In genomic region chr3:53859178-53859577, GRCh38 we compare ENCODE assay signal across 3 cellular contexts.
TF ChIP-seq lines count a peak whose summit lies in the region.

No MANE protein-coding gene starts in this region.

TF ChIP-seq in liver, 16 proteins besides CTCF, POLR2A, EP300 and RAD21:
- TF ChIP-seq FOXA1 (IDR thresholded peaks at IDR 0.05), result no peak
- TF ChIP-seq YY1 (IDR thresholded peaks at IDR 0.05), result peak; percentile 36
- no peak for TF ChIP-seq HNF4G (IDR thresholded peaks at IDR 0.05)
- TF ChIP-seq NR2F2 (IDR thresholded peaks at IDR 0.05), result no peak
- TF ChIP-seq TAF1 (conservative IDR thresholded peaks at IDR 0.05), result no peak
- peak; percentile 37 for TF ChIP-seq ZBTB33 (IDR thresholded peaks at IDR 0.05)
- peak; percentile 19 for TF ChIP-seq MAX (IDR thresholded peaks at IDR 0.05)
- TF ChIP-seq REST (IDR thresholded peaks at IDR 0.05), result no peak
- no peak for TF ChIP-seq GABPA (IDR thresholded peaks at IDR 0.05 in 1 of 2, conservative IDR thresholded peaks at IDR 0.05 in 1 of 2)
- TF ChIP-seq ATF3 (IDR thresholded peaks at IDR 0.05), result no peak
- peak in 1 of 2 donors; percentile 51 for TF ChIP-seq EGR1 (IDR thresholded peaks at IDR 0.05; ENCODE audit: low read depth in 2 of 2)
- TF ChIP-seq JUND (IDR thresholded peaks at IDR 0.05), result no peak
- TF ChIP-seq SP1 (IDR thresholded peaks at IDR 0.05), result peak; percentile 66
- peak; percentile 49 for TF ChIP-seq FOXA2 (IDR thresholded peaks at IDR 0.05)
- peak; percentile 45 to 67 for TF ChIP-seq RXRA (IDR thresholded peaks at IDR 0.05)
- TF ChIP-seq HNF4A (conservative IDR thresholded peaks at IDR 0.05), result peak; percentile 61 to 62

TF ChIP-seq in HepG2, 621 proteins besides CTCF, POLR2A, EP300 and RAD21 (continues in another document):
- TF ChIP-seq ZFP90 (CRISPR knock-in tag; IDR thresholded peaks at IDR 0.05; ENCODE audit: borderline replicate concordance) (no peak), PHF8 (CRISPR knock-in tag; IDR thresholded peaks at IDR 0.05) (no peak), SMAD3 (CRISPR knock-in tag; IDR thresholded peaks at IDR 0.05) (no peak), FOXA3 (CRISPR knock-in tag; IDR thresholded peaks at IDR 0.05) (no peak), ZNF557 (CRISPR knock-in tag; IDR thresholded peaks at IDR 0.05) (no peak), ZBTB44 (CRISPR knock-in tag; IDR thresholded peaks at IDR 0.05) (no peak), ZBTB3 (CRISPR knock-in tag; IDR thresholded peaks at IDR 0.05; ENCODE audit: borderline replicate concordance, low read depth) (no peak), ZBTB40 (IDR thresholded peaks at IDR 0.05) (no peak), ZBTB40 (CRISPR knock-in tag; IDR thresholded peaks at IDR 0.05) (no peak), SAFB2 (CRISPR knock-in tag; IDR thresholded peaks at IDR 0.05; ENCODE audit: borderline replicate concordance, low read depth) (no peak), HMGA1 (CRISPR knock-in tag; conservative IDR thresholded peaks at IDR 0.05) (no peak)

TF ChIP-seq in GM12878, 131 proteins besides CTCF, POLR2A, EP300 and RAD21:
- no peak for TF ChIP-seq ZNF592 (IDR thresholded peaks at IDR 0.05)
- TF ChIP-seq GABPA (IDR thresholded peaks at IDR 0.05; ENCODE audit: low read depth), result no peak
- no peak for TF ChIP-seq NR2C2 (IDR thresholded peaks at IDR 0.05; ENCODE audit: borderline replicate concordance, control insufficient read depth, insufficient read length, low read depth)
- TF ChIP-seq NFYA (IDR thresholded peaks at IDR 0.05; ENCODE audit: borderline replicate concordance, low read depth, low read length), result no peak
- TF ChIP-seq ZBTB4 (CRISPR knock-in tag; IDR thresholded peaks at IDR 0.05), result no peak
- TF ChIP-seq JUND (IDR thresholded peaks at IDR 0.05; ENCODE audit: low read depth, low read length), result no peak
- no peak for TF ChIP-seq HCFC1 (IDR thresholded peaks at IDR 0.05; ENCODE audit: low read length)
- TF ChIP-seq GATAD2B (conservative IDR thresholded peaks at IDR 0.05; ENCODE audit: low read depth), result no peak
- no peak for TF ChIP-seq LARP7 (IDR thresholded peaks at IDR 0.05)
- TF ChIP-seq SP1 (IDR thresholded peaks at IDR 0.05; ENCODE audit: low read depth, low read length), result no peak
- no peak for TF ChIP-seq MEF2B (IDR thresholded peaks at IDR 0.05; ENCODE audit: partially characterized antibody, poor library complexity, severe bottlenecking)
- TF ChIP-seq BCL11A (IDR thresholded peaks at IDR 0.05; ENCODE audit: low read depth, low read length), result no peak
- TF ChIP-seq HDGF (IDR thresholded peaks at IDR 0.05), result no peak
- no peak for TF ChIP-seq ZNF217 (IDR thresholded peaks at IDR 0.05)
- TF ChIP-seq MTA3 (IDR thresholded peaks at IDR 0.05; ENCODE audit: borderline replicate concordance, low read length), result no peak
- TF ChIP-seq ZSCAN29 (IDR thresholded peaks at IDR 0.05), result no peak
- TF ChIP-seq CEBPB (IDR thresholded peaks at IDR 0.05; ENCODE audit: borderline replicate concordance in 1 of 2, low read depth in 2 of 2, low read length in 2 of 2), result no peak
- TF ChIP-seq CREB1 (IDR thresholded peaks at IDR 0.05; ENCODE audit: low read depth), result no peak
- no peak for TF ChIP-seq MLLT1 (IDR thresholded peaks at IDR 0.05)
- TF ChIP-seq BHLHE40 (IDR thresholded peaks at IDR 0.05; ENCODE audit: borderline replicate concordance in 1 of 2, low read depth in 2 of 2, low read length in 1 of 2), result no peak
